In the genomic region with DNA sequence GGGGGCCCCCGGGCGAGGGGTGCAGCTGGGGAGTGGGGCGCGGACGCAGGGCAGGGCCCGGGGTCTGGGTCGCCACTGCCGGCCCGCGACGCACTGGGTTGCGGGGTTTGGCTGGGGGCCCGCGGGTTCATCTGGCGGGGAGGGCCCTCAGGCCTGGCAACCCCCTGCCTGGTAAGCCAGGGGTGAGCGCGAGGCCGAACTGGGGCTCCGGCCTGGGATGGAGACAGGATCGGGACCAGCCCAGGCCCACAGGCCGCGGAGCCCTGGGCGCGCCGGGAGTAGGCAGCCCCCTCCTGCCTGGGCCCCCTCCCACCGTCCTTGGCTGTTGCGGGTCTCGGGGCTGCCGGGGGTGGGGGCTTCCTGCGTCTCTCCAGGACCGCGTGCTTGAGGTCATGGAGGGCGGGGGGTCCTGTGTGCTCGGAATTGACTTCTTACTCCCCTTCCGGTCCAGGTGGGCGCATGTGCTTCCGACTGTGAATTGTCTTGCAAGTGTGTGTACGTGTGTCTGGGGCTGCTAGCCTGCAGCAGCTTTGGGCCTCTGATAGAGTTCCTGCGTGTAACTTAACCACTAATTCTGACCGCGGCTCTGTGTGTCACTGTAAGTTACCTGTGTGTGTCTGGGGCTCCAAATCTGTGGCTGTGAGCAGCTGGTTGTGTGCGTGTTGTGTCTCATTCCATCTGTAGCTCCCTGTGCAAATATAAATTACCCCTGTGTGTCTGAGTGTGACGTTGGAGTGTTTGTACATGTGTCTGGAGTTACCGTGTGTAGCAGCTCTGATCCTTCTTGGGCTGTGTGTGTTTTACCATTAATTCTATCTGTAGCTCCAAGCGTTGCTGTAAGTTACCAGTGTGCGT, we compare ENCODE assay signal across 8 cellular contexts. TPM values are rescaled to one million over a fixed set of nuclear protein-coding genes. Genes with fewer than 3 reads are reported as not detected.
DNase-seq lines count a peak whose midpoint lies in the region; ATAC-seq and TF ChIP-seq lines count a peak whose summit lies in the region.

No MANE protein-coding gene starts in this region.

- peak overlapping the region; percentile 71 for H3K4me3 ChIP-seq in effector memory CD4-positive, alpha-beta T cell (ENCODE audit: insufficient read depth, low read depth, low read length, poor library complexity, severe bottlenecking)
- peak overlapping the region; percentile 72 for H3K4me3 ChIP-seq in mesodermal cell (ENCODE audit: extremely low read depth, insufficient read depth, low read length, poor library complexity, severe bottlenecking)

- no peaks in the 10 kb centered on the region for H3K27me3 ChIP-seq in effector memory CD4-positive, alpha-beta T cell (replicated peaks; ENCODE audit: control insufficient read depth, insufficient read depth, low read length, poor library complexity, severe bottlenecking)

- WGBS in mesodermal cell (ENCODE audit: insufficient coverage in 2 of 2), 2 experiments = 2% methylated on average over 17 to 27 of the region's 46 CpGs

- peak; percentile 35 for ATAC-seq in GM18502 (IDR thresholded peaks at IDR 0.05; ENCODE audit: poor library complexity, unreplicated experiment)
- ATAC-seq in stimulated activated naive CD8-positive, alpha-beta T cell treated with anti-CD3 and anti-CD28 coated beads, Interleukin-15, Interleukin-2, amounts not matched to agents 100 U/mL and 50 U/mL, for 24 hours = peak; percentile 40

- no peak for TF ChIP-seq CTCF in 22Rv1 (IDR thresholded peaks at IDR 0.05)

- H3K36me3 ChIP-seq in effector memory CD4-positive, alpha-beta T cell (ENCODE audit: control insufficient read depth, insufficient read depth, low read length) = peaks cover 5% of the 10 kb centered on the region
- H3K36me3 ChIP-seq in mesodermal cell (ENCODE audit: control insufficient read depth, insufficient read depth, low read length) = peaks cover 25% of the 10 kb centered on the region

- peaks cover 74% of the 10 kb centered on the region for H3K4me1 ChIP-seq in effector memory CD4-positive, alpha-beta T cell (ENCODE audit: control insufficient read depth, insufficient read depth, low read length, poor library complexity, severe bottlenecking)
- H3K4me1 ChIP-seq in mesodermal cell (ENCODE audit: control insufficient read depth, insufficient read depth, low read length, poor library complexity, severe bottlenecking) = peaks cover 21% of the 10 kb centered on the region

- DNase-seq in NCI-H2029 (lab: John Stamatoyannopoulos, UW) (peak; percentile 77), GM19240 (ENCODE audit: insufficient read length, low spot score) (no peak)
- peak; percentile 61 for DNase-seq in activated CD4-positive, alpha-beta T cell treated with anti-CD3 and anti-CD28 coated beads, Interleukin-2, amount 50 U/mL, for 1 hour
- DNase-seq in effector memory CD4-positive, alpha-beta T cell = peak; percentile 22 to 68 (median 51)
- DNase-seq in stimulated activated naive CD8-positive, alpha-beta T cell treated with anti-CD3 and anti-CD28 coated beads, Interleukin-15, Interleukin-2, amounts not matched to agents 100 U/mL and 50 U/mL, for 24 hours = peak; percentile 67

- H3K9me3 ChIP-seq in effector memory CD4-positive, alpha-beta T cell (ENCODE audit: control insufficient read depth, low read length) = no peaks in the 10 kb centered on the region
- H3K9me3 ChIP-seq in mesodermal cell (ENCODE audit: control insufficient read depth, low read length) = no peaks in the 10 kb centered on the region

- peak overlapping the region; percentile 48 for H3K27ac ChIP-seq in 22Rv1
- peak overlapping the region; percentile 87 for H3K27ac ChIP-seq in effector memory CD4-positive, alpha-beta T cell (ENCODE audit: insufficient read depth, low read length, poor library complexity, severe bottlenecking)
- H3K27ac ChIP-seq in mesodermal cell (ENCODE audit: low read depth, low read length, severe bottlenecking) = peak overlapping the region; percentile 36

RNA-seq across cellular contexts. Expression of a gene that starts 0.8 kb away (rescaled TPM):
- polyA plus RNA-seq in mesodermal cell (2013, experiment 1 of 2) = 111 TPM
- polyA plus RNA-seq in mesodermal cell (2013, experiment 2 of 2) = 91.4 TPM

RNA-seq across cellular contexts. Expression of a gene that starts 29.4 kb away (rescaled TPM):
- 3.1 TPM for polyA plus RNA-seq in mesodermal cell (2013, experiment 1 of 2)
- 2.6 TPM for polyA plus RNA-seq in mesodermal cell (2013, experiment 2 of 2)

RNA-seq across cellular contexts. Expression of a gene that starts 36.8 kb away (rescaled TPM):
- 12.5 TPM for polyA plus RNA-seq in mesodermal cell (2013, experiment 1 of 2)
- polyA plus RNA-seq in mesodermal cell (2013, experiment 2 of 2) = 10.0 TPM

RNA-seq across cellular contexts. Expression of a gene that starts 40.6 kb away (rescaled TPM):
- 0.81 TPM for polyA plus RNA-seq in mesodermal cell (2013, experiment 1 of 2)
- polyA plus RNA-seq in mesodermal cell (2013, experiment 2 of 2) = 0.86 TPM

Comparison
In these comparisons a context has a peak if more than half of its experiments do, and no peak if none do; other contexts are left out.
1. H3K27ac ChIP-seq: peak in every context shown above with its lines; median percentile 87 in effector memory CD4-positive, alpha-beta T cell; 48 in 22Rv1; 36 in mesodermal cell.